ENCODE assay signal across 8 cellular contexts in genomic region chr11:75802913-75803820, GRCh38. TPM values are rescaled to one million over a fixed set of nuclear protein-coding genes. Genes with fewer than 3 reads are reported as not detected.
DNase-seq lines count a peak whose midpoint lies in the region; ATAC-seq, FAIRE-seq and TF ChIP-seq lines count a peak whose summit lies in the region.

No MANE protein-coding gene starts in this region.

- ATAC-seq in HG03342 (IDR thresholded peaks at IDR 0.05; ENCODE audit: unreplicated experiment): peak; percentile 72

- H3K27ac ChIP-seq in 22Rv1: no peak overlapping the region

- no peak for TF ChIP-seq POLR2A in GM12891 (IDR thresholded peaks at IDR 0.05; ENCODE audit: low read depth, low read length)

- TF ChIP-seq CTCF in 22Rv1 (IDR thresholded peaks at IDR 0.05): peak; percentile 93

- DNase-seq in GM12891 (ENCODE audit: insufficient read length, low spot score) (peak; percentile 52), NOMO-1 treated with DMSO at 0.1 percent for 48 hours (lab: John Stamatoyannopoulos, UW; ENCODE audit: unreplicated experiment) (peak; percentile 56), middle frontal gyrus (ENCODE audit: extremely low spot score, low spot score) (peak; percentile 70)
- DNase-seq in activated CD8-positive, alpha-beta memory T cell treated with anti-CD3 and anti-CD28 coated beads for 48 hours (ENCODE audit: low read depth in 2 of 3, low spot score in 2 of 3): peak; percentile 15 to 47 (median 35)
- DNase-seq in stimulated activated CD8-positive, alpha-beta memory T cell treated with anti-CD3 and anti-CD28 coated beads, Interleukin-4, amount 100 ng/mL, for 48 hours: peak; percentile 85

- FAIRE-seq in GM12891 (lab: Jason Lieb, UNC) (peak; percentile 99), endometrium (lab: Jason Lieb, UNC) (peak; percentile 50)

TF ChIP-seq in GM12891, 5 proteins besides CTCF, POLR2A, EP300 and RAD21:
- TF ChIP-seq PAX5 (IDR thresholded peaks at IDR 0.05; ENCODE audit: insufficient read depth, low read length, severe bottlenecking) (no peak), SPI1 (IDR thresholded peaks at IDR 0.05; ENCODE audit: low read depth, low read length) (no peak), POU2F2 (IDR thresholded peaks at IDR 0.05; ENCODE audit: low read depth, low read length) (no peak), TAF1 (IDR thresholded peaks at IDR 0.05; ENCODE audit: low read depth, low read length) (no peak), POLR2AphosphoS5 (IDR thresholded peaks at IDR 0.05; ENCODE audit: low read depth, low read length) (no peak)

RNA-seq across cellular contexts. Expression of gene UVRAG, which starts 11.8 kb away (rescaled TPM):
- 26.7 TPM for polyA plus RNA-seq in GM12891 (2012; ENCODE audit: low read depth, missing spikeins)

RNA-seq across cellular contexts. Expression of gene DGAT2, which starts 34.6 kb away (rescaled TPM):
- polyA plus RNA-seq in GM12891 (2012; ENCODE audit: low read depth, missing spikeins): 4.6 TPM

Comparison
In these comparisons a context has a peak if more than half of its experiments do, and no peak if none do; other contexts are left out.
1. DNase-seq: peak in every context shown above with its lines; median percentile 85 in stimulated activated CD8-positive, alpha-beta memory T cell treated with anti-CD3 and anti-CD28 coated beads, Interleukin-4, amount 100 ng/mL, for 48 hours; 70 in middle frontal gyrus; 56 in NOMO-1 treated with DMSO at 0.1 percent for 48 hours; 52 in GM12891; 35 in activated CD8-positive, alpha-beta memory T cell treated with anti-CD3 and anti-CD28 coated beads for 48 hours.